ENCODE assay signal across 25 cellular contexts in genomic region chr10:125018576-125019143, GRCh38.
DNase-seq lines count a peak whose midpoint lies in the region; ATAC-seq and TF ChIP-seq lines count a peak whose summit lies in the region.
"Had no signal": no experiment of that assay in that cellular context is flagged by ENCODE, and none has a peak within 500 bp of the region (broad histone marks: within the 10 kb centered on the region; RNA-seq: fewer than 3 reads in every experiment).

No MANE protein-coding gene starts in this region.

- TF ChIP-seq CTCF in left ventricle myocardium inferior (IDR thresholded peaks at IDR 0.05; ENCODE audit: borderline replicate concordance) (peak; percentile 10), right atrium auricular region (IDR thresholded peaks at IDR 0.05) (no peak), WTC11 (IDR thresholded peaks at IDR 0.05) (no peak), thoracic aorta (IDR thresholded peaks at IDR 0.05) (no peak)

- H3K4me1 ChIP-seq in left ventricle myocardium inferior (peaks cover 100% of the 10 kb centered on the region), right atrium auricular region (peaks cover 0 to 98% of the 10 kb centered on the region in 2 donors), thoracic aorta (ENCODE audit: control insufficient read depth in 1 of 2, low read depth in 2 of 2) (peaks cover 61 to 100% of the 10 kb centered on the region in 2 donors)

- H3K27me3 Mint-ChIP-seq in WTC11 (ENCODE audit: low read depth): no peaks in the 10 kb centered on the region
- H3K27me3 Mint-ChIP-seq in immature natural killer cell (ENCODE audit: low read depth in 3 of 3): peaks cover 2 to 20% (median 7%) of the 10 kb centered on the region in 3 donors

- peaks cover 58% of the 10 kb centered on the region for H3K36me3 Mint-ChIP-seq in WTC11
- H3K36me3 Mint-ChIP-seq in immature natural killer cell: peaks cover 7 to 29% (median 12%) of the 10 kb centered on the region in 3 donors

- intact Hi-C loops in left ventricle myocardium inferior (cut with micrococcal nuclease): no loop called here

- H3K9me3 Mint-ChIP-seq in WTC11 (peaks cover 24% of the 10 kb centered on the region), immature natural killer cell (no peaks in the 10 kb centered on the region)
- H3K9me3 Mint-ChIP-seq: activated CD4-positive, alpha-beta T cell treated with anti-CD3 and anti-CD28 coated beads, Interleukin-2, amount 10 ng/mL, durations not matched to agents 24 days and 14 days had no signal

- H3K27ac Mint-ChIP-seq in WTC11 (peak overlapping the region; percentile 65), immature natural killer cell (peak overlapping the region in 3 of 6 donors; percentile 40 to 70 (median 66))
- H3K27ac Mint-ChIP-seq: activated CD4-positive, alpha-beta T cell treated with anti-CD3 and anti-CD28 coated beads, Interleukin-2, amount 10 ng/mL, durations not matched to agents 24 days and 14 days had no signal

- DNase-seq in left ventricle myocardium inferior (peak; percentile 15), right atrium auricular region (ENCODE audit: low spot score) (no peak), WTC11 (ENCODE audit: low spot score) (no peak), immature natural killer cell (no peak), thoracic aorta (ENCODE audit: low spot score) (no peak), NCI-H2081 (lab: John Stamatoyannopoulos, UW) (no peak), cerebellar cortex (ENCODE audit: low spot score) (no peak)
- DNase-seq: activated CD4-positive, alpha-beta T cell treated with anti-CD3 and anti-CD28 coated beads, Interleukin-2, amount 10 ng/mL, durations not matched to agents 24 days and 14 days; activated effector memory CD4-positive, alpha-beta T cell treated with anti-CD3 and anti-CD28 coated beads, Interleukin-2, amount 50 U/mL, for 16 hours; activated T-cell treated with anti-CD3 and anti-CD28 coated beads, Interleukin-2, amount 50 U/mL, for 1 hour; AML-193; cerebellar nuclear complex; effector CD4-positive, alpha-beta T cell; HCEC 1CT; head of caudate nucleus; MG63; NCI-H1694; PC-3; stimulated activated CD4-positive, alpha-beta T cell treated with anti-CD3 and anti-CD28 coated beads, Interleukin-15, amount 100 ng/mL, for 24 hours; stimulated activated naive CD4-positive, alpha-beta T cell; thyroid gland had no signal

- H3K36me3 ChIP-seq in left ventricle myocardium inferior (no peaks in the 10 kb centered on the region), right atrium auricular region (no peaks in the 10 kb centered on the region), thoracic aorta (no peaks in the 10 kb centered on the region)
- H3K36me3 ChIP-seq: thyroid gland had no signal

- CTCF ChIA-PET in WTC11 (lab: Charles Lee): interaction anchor here (1.3 kb wide), 1 partner anchor 42 kb away, joined by 4 read pairs; no protein-coding TSS in a partner anchor

- ATAC-seq in WTC11 (no peak), thoracic aorta (ENCODE audit: insufficient number of reproducible peaks, low FRiP score, low read depth) (no peak), HG03521 (IDR thresholded peaks at IDR 0.05; ENCODE audit: unreplicated experiment) (no peak)
- ATAC-seq: K562, PC-3 had no signal

- H3K9me3 ChIP-seq in left ventricle myocardium inferior (replicated peaks) (peaks cover 6% of the 10 kb centered on the region), right atrium auricular region (no peaks in the 10 kb centered on the region), thoracic aorta (no peaks in the 10 kb centered on the region)
- H3K9me3 ChIP-seq: MG63, thyroid gland had no signal

- H3K27ac ChIP-seq in left ventricle myocardium inferior (replicated peaks): peak overlapping the region; percentile 81
- peak overlapping the region in 1 of 2 donors; percentile 79 for H3K27ac ChIP-seq in right atrium auricular region
- H3K27ac ChIP-seq in thoracic aorta: peak overlapping the region; percentile 93 to 97
- H3K27ac ChIP-seq: VCaP had no signal

- POLR2A ChIA-PET in WTC11 (lab: Charles Lee): interaction anchor here (0.5 kb wide), 1 partner anchor 96 kb away, joined by 3 read pairs; no protein-coding TSS in a partner anchor

- no peak overlapping the region for H3K4me3 ChIP-seq in left ventricle myocardium inferior
- no peak overlapping the region for H3K4me3 ChIP-seq in right atrium auricular region
- H3K4me3 ChIP-seq in thoracic aorta: no peak overlapping the region
- H3K4me3 ChIP-seq: K562, MG63, thyroid gland had no signal

- H3K4me3 Mint-ChIP-seq in WTC11 (no peak overlapping the region), immature natural killer cell (peak overlapping the region in 4 of 5 donors; percentile 8 to 49 (median 20))
- H3K4me3 Mint-ChIP-seq: activated CD4-positive, alpha-beta T cell treated with anti-CD3 and anti-CD28 coated beads, Interleukin-2, amount 10 ng/mL, durations not matched to agents 24 days and 14 days; neural crest cell had no signal

- H3K27me3 ChIP-seq in left ventricle myocardium inferior (ENCODE audit: low read depth) (no peaks in the 10 kb centered on the region), right atrium auricular region (no peaks in the 10 kb centered on the region), thoracic aorta (replicated peaks; ENCODE audit: insufficient read depth) (no peaks in the 10 kb centered on the region)
- H3K27me3 ChIP-seq: MG63, thyroid gland had no signal

- H3K4me1 Mint-ChIP-seq in WTC11: peaks cover 38% of the 10 kb centered on the region
- peaks cover 88 to 97% of the 10 kb centered on the region in 2 donors for H3K4me1 Mint-ChIP-seq in immature natural killer cell

TF ChIP-seq in WTC11, 78 proteins besides CTCF, POLR2A, EP300 and RAD21 (continues in another document):
- TF ChIP-seq ZNF532 (CRISPR knock-in tag; IDR thresholded peaks at IDR 0.05; ENCODE audit: borderline replicate concordance) (no peak), ELF4 (CRISPR knock-in tag; IDR thresholded peaks at IDR 0.05; ENCODE audit: low read depth) (no peak), FOXP4 (CRISPR knock-in tag; IDR thresholded peaks at IDR 0.05) (no peak), ZBTB43 (CRISPR knock-in tag; IDR thresholded peaks at IDR 0.05) (no peak), USF2 (CRISPR knock-in tag; IDR thresholded peaks at IDR 0.05) (no peak)
